ENCODE assay signal across 8 cellular contexts in the genomic region with DNA sequence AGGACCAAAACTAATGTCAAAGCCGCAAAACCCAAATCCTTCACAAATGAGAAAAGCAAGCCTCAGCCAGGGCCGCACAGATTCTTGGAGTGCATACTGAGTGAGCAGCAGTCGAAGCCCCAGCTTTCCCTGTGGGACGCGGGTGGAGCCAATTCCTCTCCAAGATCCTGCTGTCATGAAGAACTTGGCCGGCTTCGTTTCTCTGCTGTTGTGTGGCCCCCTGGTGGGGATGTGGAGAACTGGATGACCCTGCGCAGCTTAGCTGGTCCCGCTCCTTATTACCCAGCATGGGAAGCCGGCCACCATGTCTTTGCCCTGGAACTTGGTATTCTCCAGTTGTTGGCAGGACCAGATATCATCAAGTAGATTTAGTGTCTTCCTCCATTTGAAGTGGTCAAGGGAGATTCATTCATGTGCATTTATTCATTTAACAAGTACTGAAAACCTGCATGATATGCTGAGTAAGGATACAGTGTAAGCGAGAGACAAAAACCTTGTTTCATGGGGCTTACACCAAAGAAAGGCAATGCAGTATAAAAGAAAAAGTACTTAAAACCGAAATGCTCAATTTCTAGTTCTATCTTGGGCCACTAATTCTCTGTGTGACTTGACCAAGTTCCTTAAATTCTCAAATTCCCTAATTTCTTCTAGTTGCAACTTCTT.
A peak's percentile ranks its signal among the peaks of the same experiment; 100 is the strongest.
DNase-seq lines count a peak whose midpoint lies in the region; ATAC-seq and FAIRE-seq lines count a peak whose summit lies in the region.

No MANE protein-coding gene starts in this region.

- ATAC-seq in GM18870 (IDR thresholded peaks at IDR 0.05; ENCODE audit: unreplicated experiment) (peak; percentile 69), HG03565 (IDR thresholded peaks at IDR 0.05; ENCODE audit: unreplicated experiment) (peak; percentile 60)

- DNase-seq in AG08395 (ENCODE audit: low spot score) (peak; percentile 95), NCI-H82 treated with DMSO at 0.1 percent for 48 hours (lab: John Stamatoyannopoulos, UW; ENCODE audit: unreplicated experiment) (peak; percentile 0), midbrain (lab: John Stamatoyannopoulos, UW) (peak; percentile 76)
- DNase-seq in activated CD8-positive, alpha-beta memory T cell treated with anti-CD3 and anti-CD28 coated beads for 4 hours (ENCODE audit: low read depth in 2 of 2): peak; percentile 48 to 50
- DNase-seq in stimulated activated CD8-positive, alpha-beta memory T cell treated with anti-CD3 and anti-CD28 coated beads, Interleukin-4, amount 100 ng/mL, for 1 hour (ENCODE audit: low read depth in 2 of 2, low spot score in 1 of 2): peak; percentile 44 to 61

- peak; percentile 90 for FAIRE-seq in endometrium (lab: Jason Lieb, UNC)

Comparison
In these comparisons a context has a peak if more than half of its experiments do, and no peak if none do; other contexts are left out.
1. Peak in every context shown above with its lines: DNase-seq and ATAC-seq.
2. DNase-seq: peak in every context shown above with its lines; median percentile 95 in AG08395; 76 in midbrain; 52 in stimulated activated CD8-positive, alpha-beta memory T cell treated with anti-CD3 and anti-CD28 coated beads, Interleukin-4, amount 100 ng/mL, for 1 hour; 49 in activated CD8-positive, alpha-beta memory T cell treated with anti-CD3 and anti-CD28 coated beads for 4 hours; 0 in NCI-H82 treated with DMSO at 0.1 percent for 48 hours.